ENCODE assay signal across 21 cellular contexts in genomic region chr2:102149243-102149642, GRCh38. TPM values are rescaled to one million over a fixed set of nuclear protein-coding genes. Genes with fewer than 3 reads are reported as not detected.
"Had no signal": no experiment of that assay in that cellular context is flagged by ENCODE, and none has a peak within 500 bp of the region (broad histone marks: within the 10 kb centered on the region; RNA-seq: fewer than 3 reads in every experiment).

No MANE protein-coding gene starts in this region.

- H3K9me3 ChIP-seq: SJCRH30 had no signal

- H3K27ac Mint-ChIP-seq: activated CD8-positive, alpha-beta T cell treated with anti-CD3 and anti-CD28 coated beads, Interleukin-2, amount 10 ng/mL, durations not matched to agents 7 days and 5 days; activated naive CD8-positive, alpha-beta T cell treated with anti-CD3 and anti-CD28 coated beads, Interleukin-2, amount 10 ng/mL, durations not matched to agents 7 days and 5 days; activated T-helper 1 cell treated with anti-CD3 and anti-CD28 coated beads, Interleukin-12 subunit alpha, Interleukin-12 subunit beta, Interleukin-2, Interleukin-4 antibody, amounts not matched to agents 30 ng/mL and 10 ng/mL and 1 ng/mL, durations not matched to agents 14 hours and 24 hours and 36 hours; naive thymus-derived CD4-positive, alpha-beta T cell; neural progenitor cell; progenitor cell of endocrine pancreas; T-cell; T-helper 2 cell treated with Interferon-gamma antibody and Interleukin-4, amounts not matched to agents 5 μg/mL and 100 μg/mL, for 36 hours; WTC11 had no signal

- H3K4me1 ChIP-seq: neural progenitor cell, SJCRH30, tibial nerve had no signal

- H2AFZ ChIP-seq: neural progenitor cell had no signal

- H3K4me2 ChIP-seq: neural progenitor cell had no signal

- H3K4me3 Mint-ChIP-seq: activated CD8-positive, alpha-beta T cell treated with anti-CD3 and anti-CD28 coated beads, Interleukin-2, amount 10 ng/mL, durations not matched to agents 7 days and 5 days; activated naive CD8-positive, alpha-beta T cell treated with anti-CD3 and anti-CD28 coated beads, Interleukin-2, amount 10 ng/mL, durations not matched to agents 7 days and 5 days; activated T-helper 1 cell treated with anti-CD3 and anti-CD28 coated beads, Interleukin-12 subunit alpha, Interleukin-12 subunit beta, Interleukin-2, Interleukin-4 antibody, amounts not matched to agents 30 ng/mL and 10 ng/mL and 1 ng/mL, durations not matched to agents 14 hours and 24 hours and 36 hours; naive thymus-derived CD4-positive, alpha-beta T cell; neural progenitor cell; stimulated activated naive CD8-positive, alpha-beta T cell treated with anti-CD3 and anti-CD28 coated beads, Interleukin-15, Interleukin-2, amounts not matched to agents 100 ng/mL and 50 ng/mL, for 24 hours; T-cell; T-helper 2 cell treated with Interferon-gamma antibody and Interleukin-4, amounts not matched to agents 5 μg/mL and 100 μg/mL, for 36 hours; WTC11 had no signal

- H3K36me3 ChIP-seq: cardiac muscle cell, neural progenitor cell, SJCRH30 had no signal

- ATAC-seq: activated CD8-positive, alpha-beta T cell treated with anti-CD3 and anti-CD28 coated beads, Interleukin-2, amount 10 ng/mL, durations not matched to agents 7 days and 5 days; lower lobe of right lung; naive thymus-derived CD4-positive, alpha-beta T cell; T-cell had no signal

- DNase-seq: activated CD8-positive, alpha-beta T cell treated with anti-CD3 and anti-CD28 coated beads, Interleukin-2, amount 10 ng/mL, durations not matched to agents 7 days and 5 days; activated gamma-delta T cell treated with Interleukin-2 at 50 U/mL for 16 hours; activated naive CD8-positive, alpha-beta T cell treated with anti-CD3 and anti-CD28 coated beads, Interleukin-2, amount 10 ng/mL, durations not matched to agents 7 days and 5 days; amygdala; cortex of kidney; effector CD4-positive, alpha-beta T cell; foreskin fibroblast; kidney; lower lobe of right lung; naive thymus-derived CD4-positive, alpha-beta T cell; SJCRH30; stimulated activated CD4-positive, alpha-beta T cell treated with anti-CD3 and anti-CD28 coated beads, Interleukin-1b, Interleukin-23, amount 100 ng/mL, for 48 hours; T-cell had no signal

- H3K4me1 Mint-ChIP-seq: naive thymus-derived CD4-positive, alpha-beta T cell; neural progenitor cell; WTC11 had no signal

- H3K27me3 ChIP-seq: cardiac muscle cell, neural progenitor cell, SJCRH30, tibial nerve had no signal

- H3K9ac ChIP-seq: neural progenitor cell had no signal

- H3K36me3 Mint-ChIP-seq: neural progenitor cell had no signal

- H3K4me3 ChIP-seq: cardiac muscle cell, lower lobe of right lung, neural progenitor cell, SJCRH30, tibial nerve had no signal

- H3K27ac ChIP-seq: cardiac muscle cell, lower lobe of right lung, neural progenitor cell, SJCRH30 had no signal

RNA-seq across cellular contexts. Expression of gene IL1R1, which starts 6.7 kb away (rescaled TPM):
- total RNA-seq: activated CD8-positive, alpha-beta T cell treated with anti-CD3 and anti-CD28 coated beads, Interleukin-2, amount 10 ng/mL, durations not matched to agents 7 days and 5 days had no signal
- polyA plus RNA-seq: naive thymus-derived CD4-positive, alpha-beta T cell had no signal

RNA-seq across cellular contexts. Expression of gene IL1RL2, which starts 37.6 kb away (rescaled TPM):
- total RNA-seq: activated CD8-positive, alpha-beta T cell treated with anti-CD3 and anti-CD28 coated beads, Interleukin-2, amount 10 ng/mL, durations not matched to agents 7 days and 5 days; activated naive CD8-positive, alpha-beta T cell treated with anti-CD3 and anti-CD28 coated beads, Interleukin-2, amount 10 ng/mL, durations not matched to agents 7 days and 5 days; cardiac muscle cell; lower lobe of right lung; progenitor cell of endocrine pancreas; SJCRH30; T-cell; WTC11 had no signal
- polyA plus RNA-seq: cardiac muscle cell; naive thymus-derived CD4-positive, alpha-beta T cell had no signal
